In genomic region chr1:155083865-155084721, GRCh38 we compare ENCODE assay signal across 8 cellular contexts. TPM values are rescaled to one million over a fixed set of nuclear protein-coding genes. Genes with fewer than 3 reads are reported as not detected.
DNase-seq lines count a peak whose midpoint lies in the region; ATAC-seq, FAIRE-seq and TF ChIP-seq lines count a peak whose summit lies in the region.

No MANE protein-coding gene starts in this region.

- H3K4me1 Mint-ChIP-seq in naive B cell = peaks cover 57 to 63% (median 60%) of the 10 kb centered on the region in 3 donors

- DNase-seq in NCI-H2081 (lab: John Stamatoyannopoulos, UW) (peak; percentile 30 to 69), NCI-H2081 treated with DMSO at 0.1 percent for 48 hours (lab: John Stamatoyannopoulos, UW) (no peak), HCEC 1CT (peak; percentile 37), RPMI8226 (peak; percentile 87), colonic mucosa (peak; percentile 89), naive B cell (no peak), middle frontal gyrus (ENCODE audit: extremely low spot score, low spot score) (no peak), urothelium cell line (ENCODE audit: low spot score) (no peak)

- H3K4me1 ChIP-seq in colonic mucosa = peaks cover 44% of the 10 kb centered on the region

- peaks cover 35 to 47% (median 46%) of the 10 kb centered on the region in 3 donors for H3K27me3 Mint-ChIP-seq in naive B cell

- H3K9me3 ChIP-seq in colonic mucosa = no peaks in the 10 kb centered on the region

- H3K36me3 ChIP-seq in colonic mucosa = no peaks in the 10 kb centered on the region

- H3K27ac ChIP-seq in colonic mucosa = peak overlapping the region; percentile 95

- peak overlapping the region in 4 of 6 donors; percentile 89 to 98 (median 96) for H3K27ac Mint-ChIP-seq in naive B cell

- peaks cover 23% of the 10 kb centered on the region for H3K27me3 ChIP-seq in colonic mucosa

- intact Hi-C loops in colonic mucosa (cut with DNase I) = loop anchor here (1.0 kb wide), 1 partner anchor 21 kb away; the partner anchor contains the start of gene EFNA4

- H3K9ac ChIP-seq in colonic mucosa (ENCODE audit: low read depth in 2 of 2, low read length in 2 of 2) = peak overlapping the region; percentile 51 to 86

- H3K9me3 Mint-ChIP-seq in naive B cell = peaks cover 0 to 3% (median 0%) of the 10 kb centered on the region in 7 donors

- H3K4me3 ChIP-seq in colonic mucosa = peak overlapping the region; percentile 56

- H3K4me3 Mint-ChIP-seq in naive B cell = peak overlapping the region; percentile 83 to 97 (median 96)

- TF ChIP-seq CTCF in colonic mucosa (IDR thresholded peaks at IDR 0.05) = no peak

- H3K36me3 Mint-ChIP-seq in naive B cell = peaks cover 0 to 8% of the 10 kb centered on the region in 2 donors

- FAIRE-seq in urothelium cell line (lab: Jason Lieb, UNC) = no peak

- ATAC-seq in naive B cell (ENCODE audit: low read depth in 2 of 2) = no peak

RNA-seq across cellular contexts. Expression of gene EFNA3, which starts 5.5 kb away (rescaled TPM):
- total RNA-seq in colonic mucosa = 10 to 100 TPM; 12.7 to 21.4 TPM
- 1 to 10 TPM in 3 of 6 donors, under 1 TPM in 2, not detected in 1; 0.54 to 2.9 (median 2.1) TPM for polyA plus RNA-seq in naive B cell (ENCODE audit: low read depth in 6 of 6)

RNA-seq across cellular contexts. Expression of gene EFNA4, which starts 20.6 kb away (rescaled TPM):
- total RNA-seq in colonic mucosa = 10 to 100 TPM; 26.1 to 27.2 TPM
- polyA plus RNA-seq in naive B cell (ENCODE audit: low read depth in 6 of 6) = 1 to 10 TPM in 5 of 6 donors, not detected in 1; 2.6 to 6.0 (median 3.3) TPM

RNA-seq across cellular contexts. Expression of gene ADAM15, which starts 33.0 kb away (rescaled TPM):
- total RNA-seq in colonic mucosa = 100 to 1,000 TPM; 101 to 228 TPM
- polyA plus RNA-seq in naive B cell (ENCODE audit: low read depth in 6 of 6) = 1 to 10 TPM; 2.8 to 8.8 (median 7.0) TPM

RNA-seq across cellular contexts. Expression of gene EFNA1, which starts 43.6 kb away (rescaled TPM):
- total RNA-seq in colonic mucosa = 100 to 1,000 TPM in 1 of 2 donors, 10 to 100 TPM in 1; 61.3 to 125 TPM
- under 1 TPM in 3 of 6 donors, not detected in 3; 0.18 to 0.82 (median 0.56) TPM for polyA plus RNA-seq in naive B cell (ENCODE audit: low read depth in 6 of 6)

RNA-seq across cellular contexts. Expression of gene DCST1, which starts 50.5 kb away (rescaled TPM):
- total RNA-seq in colonic mucosa = not detected
- not detected for polyA plus RNA-seq in naive B cell (ENCODE audit: low read depth in 6 of 6)

Comparison
In these comparisons a context has a peak if more than half of its experiments do, and no peak if none do; other contexts are left out.
1. DNase-seq: peak in NCI-H2081 (2 of 2), HCEC 1CT (single experiment), RPMI8226 (single experiment) and colonic mucosa (single experiment); none in NCI-H2081 treated with DMSO at 0.1 percent for 48 hours (single experiment), naive B cell (single experiment), middle frontal gyrus (single experiment) and urothelium cell line (single experiment).